In the genomic region with DNA sequence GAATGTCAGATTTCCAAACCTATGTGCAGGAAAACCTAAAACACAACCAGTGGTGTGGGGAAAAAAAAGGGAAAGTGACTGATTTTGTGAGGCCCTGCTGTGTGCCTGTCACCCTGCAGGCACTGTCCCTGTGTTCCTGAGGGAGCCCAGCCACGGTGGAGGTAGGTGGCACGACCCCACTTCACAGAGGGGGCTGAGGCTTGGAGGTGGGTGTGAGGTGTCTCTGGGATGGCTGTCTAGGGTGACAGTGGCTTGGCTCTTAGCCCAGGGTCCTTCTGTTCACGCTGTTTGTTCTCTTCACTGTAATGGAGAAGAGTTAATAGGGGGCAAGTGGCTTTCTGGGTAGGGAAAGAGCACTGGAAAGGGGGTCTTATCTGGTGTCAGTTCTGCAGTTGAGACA, we compare ENCODE assay signal across 24 cellular contexts. TPM values are rescaled to one million over a fixed set of nuclear protein-coding genes. Genes with fewer than 3 reads are reported as not detected.
DNase-seq lines count a peak whose midpoint lies in the region; ATAC-seq and TF ChIP-seq lines count a peak whose summit lies in the region.
"Had no signal": no experiment of that assay in that cellular context is flagged by ENCODE, and none has a peak within 500 bp of the region (broad histone marks: within the 10 kb centered on the region; RNA-seq: fewer than 3 reads in every experiment).

No MANE protein-coding gene starts in this region.

- H3K27ac ChIP-seq in sigmoid colon = peak overlapping the region in 3 of 4 donors; percentile 86 to 88 (median 86)
- H3K27ac ChIP-seq in upper lobe of right lung = no peak overlapping the region
- H3K27ac ChIP-seq in mesendoderm (ENCODE audit: low read depth, low read length) = no peak overlapping the region
- H3K27ac ChIP-seq: 22Rv1, BLaER1, Peyer's patch had no signal

- no peak overlapping the region for H2BK15ac ChIP-seq in mesendoderm (replicated peaks; ENCODE audit: low read depth)

- no peaks in the 10 kb centered on the region for H3K27me3 ChIP-seq in sigmoid colon
- no peaks in the 10 kb centered on the region for H3K27me3 ChIP-seq in upper lobe of right lung
- H3K27me3 ChIP-seq in mesendoderm (ENCODE audit: insufficient read depth, low read length, poor library complexity) = no peaks in the 10 kb centered on the region
- H3K27me3 ChIP-seq: BLaER1, Peyer's patch had no signal

- intact Hi-C loops in sigmoid colon (cut with DNase I) = loop anchor here (5.0 kb wide), 1 partner anchor 151 kb away; no protein-coding TSS in a partner anchor
- intact Hi-C loops in upper lobe of right lung (cut with DNase I) = no loop called here

- no peaks in the 10 kb centered on the region for H3K79me2 ChIP-seq in mesendoderm (ENCODE audit: control insufficient read depth, insufficient read depth, low read length)

- H3K9ac ChIP-seq in mesendoderm (ENCODE audit: low read length) = no peak overlapping the region
- H3K9ac ChIP-seq: BLaER1 had no signal

- H4K8ac ChIP-seq in mesendoderm (ENCODE audit: low read depth, low read length) = no peak overlapping the region

- H3K9me3 ChIP-seq in sigmoid colon (no peaks in the 10 kb centered on the region), upper lobe of right lung (no peaks in the 10 kb centered on the region)
- H3K9me3 ChIP-seq: BLaER1, Caco-2, Peyer's patch had no signal

- DNase-seq in DMS 273 (lab: John Stamatoyannopoulos, UW; ENCODE audit: unreplicated experiment) (peak; percentile 21), DMS 273 treated with DMSO at 0.1 percent for 48 hours (lab: John Stamatoyannopoulos, UW) (no peak), NCI-H1694 treated with DMSO at 0.1 percent for 48 hours (lab: John Stamatoyannopoulos, UW) (peak; percentile 26), left lobe of liver (ENCODE audit: low spot score) (no peak), sigmoid colon (peak; percentile 63), upper lobe of right lung (no peak), kidney tubule cell (ENCODE audit: low spot score) (no peak), mesendoderm (no peak)
- DNase-seq: ACHN; CD4-positive, alpha-beta T cell; DMS153; GDM1; GOT3; Kasumi-1; NCI-H146; NCI-H2081; NCI-H2227 treated with DMSO at 0.1 percent for 48 hours; NCI-H774; Peyer's patch had no signal

- no peak for TF ChIP-seq EP300 in sigmoid colon (IDR thresholded peaks at IDR 0.05)

- no peak overlapping the region for H2BK120ac ChIP-seq in mesendoderm (ENCODE audit: low read depth, low read length)

- ATAC-seq in left lobe of liver (peak; percentile 14), upper lobe of right lung (no peak)
- ATAC-seq: HCT116, SK-N-SH treated with all-trans-retinoic acid at 6 μM for 48 hours had no signal

- H3K36me3 ChIP-seq in sigmoid colon (no peaks in the 10 kb centered on the region), upper lobe of right lung (no peaks in the 10 kb centered on the region), mesendoderm (ENCODE audit: control insufficient read depth, insufficient read depth, low read length) (no peaks in the 10 kb centered on the region)
- H3K36me3 ChIP-seq: BLaER1, Peyer's patch had no signal

- no peak overlapping the region for H3K4me2 ChIP-seq in mesendoderm (ENCODE audit: low read length)
- H3K4me2 ChIP-seq: BLaER1 had no signal

- 37 to 66% methylated on average over 3 of the region's 3 CpGs for WGBS in sigmoid colon, 2 donors
- no CpG with 5 or more reads among the region's 3 CpGs for WGBS in mesendoderm (ENCODE audit: extremely low coverage, insufficient coverage, low lambda C conversion rate)

- TF ChIP-seq CTCF in sigmoid colon (IDR thresholded peaks at IDR 0.05) (no peak), upper lobe of right lung (IDR thresholded peaks at IDR 0.05) (no peak)

- no peak overlapping the region for H3K56ac ChIP-seq in mesendoderm (ENCODE audit: low read length)

- no peak overlapping the region for H3K23ac ChIP-seq in mesendoderm (ENCODE audit: low read length)

- H3K4me3 ChIP-seq in sigmoid colon (no peak overlapping the region), upper lobe of right lung (no peak overlapping the region), mesendoderm (ENCODE audit: low read length) (no peak overlapping the region)
- H3K4me3 ChIP-seq: BLaER1, Peyer's patch had no signal

- no peak for TF ChIP-seq POLR2A in sigmoid colon (IDR thresholded peaks at IDR 0.05)

- H2BK5ac ChIP-seq in mesendoderm (ENCODE audit: low read length) = no peak overlapping the region

- no peak overlapping the region for H4K5ac ChIP-seq in mesendoderm (ENCODE audit: low read length)

- no peak overlapping the region for H3K18ac ChIP-seq in mesendoderm (ENCODE audit: low read length)

- no peak overlapping the region for H2AK5ac ChIP-seq in mesendoderm (ENCODE audit: low read length)

- H3K4me1 ChIP-seq in sigmoid colon (peaks cover 0 to 41% (median 27%) of the 10 kb centered on the region in 4 donors), upper lobe of right lung (no peaks in the 10 kb centered on the region), mesendoderm (ENCODE audit: control insufficient read depth, low read depth, low read length) (no peaks in the 10 kb centered on the region)
- H3K4me1 ChIP-seq: Peyer's patch had no signal

- no peak overlapping the region for H3K4ac ChIP-seq in mesendoderm (ENCODE audit: low read depth, low read length)

- no peaks in the 10 kb centered on the region for H3K79me1 ChIP-seq in mesendoderm (ENCODE audit: low read length)

RNA-seq across cellular contexts. Expression of gene RASGRF1, which starts 22.6 kb away (rescaled TPM):
- total RNA-seq in left lobe of liver (not detected), sigmoid colon (1 to 10 TPM in 1 of 4 donors, under 1 TPM in 2, not detected in 1; 0.14 to 1.2 (median 0.55) TPM), upper lobe of right lung (105 TPM)
- under 1 TPM; 0.46 to 0.76 (median 0.60) TPM for polyA plus RNA-seq in sigmoid colon
- polyA plus RNA-seq in mesendoderm (2013, experiment 1 of 2) = 0.15 TPM
- 0.14 TPM for polyA plus RNA-seq in mesendoderm (2013, experiment 2 of 2)
- total RNA-seq: CD4-positive, alpha-beta T cell had no signal

Comparison
In these comparisons a context has a peak if more than half of its experiments do, and no peak if none do; other contexts are left out.
1. DNase-seq: peak in DMS 273 (single experiment), NCI-H1694 treated with DMSO at 0.1 percent for 48 hours (single experiment) and sigmoid colon (single experiment); none in DMS 273 treated with DMSO at 0.1 percent for 48 hours (single experiment), left lobe of liver (single experiment), upper lobe of right lung (single experiment), kidney tubule cell (single experiment) and mesendoderm (single experiment).
2. H3K27ac ChIP-seq: peak in sigmoid colon (3 of 4); none in upper lobe of right lung (single experiment) and mesendoderm (single experiment).
3. RNA of gene RASGRF1, which starts 22.6 kb away (total RNA-seq): 105 TPM in upper lobe of right lung (single experiment); 0.14 to 1.2 TPM in sigmoid colon and not detected in left lobe of liver (single experiment); every median in the first group is over 10 times any median in the second.